Comparison of ENCODE assay signal across 39 cellular contexts in genomic region chr11:65194564-65194963, GRCh38. TPM values are rescaled to one million over a fixed set of nuclear protein-coding genes. Genes with fewer than 3 reads are reported as not detected.
"Had no signal": no experiment of that assay in that cellular context is flagged by ENCODE, and none has a peak within 500 bp of the region (broad histone marks: within the 10 kb centered on the region; RNA-seq: fewer than 3 reads in every experiment).

No MANE protein-coding gene starts in this region.

- H3K4me2 ChIP-seq: hepatocyte had no signal

- H3K27ac ChIP-seq: adrenal gland, body of pancreas, esophagus muscularis mucosa, gastroesophageal sphincter, heart right ventricle, hepatocyte, WERI-Rb-1 had no signal

- H3K4me3 ChIP-seq: adrenal gland, body of pancreas, esophagus muscularis mucosa, gastroesophageal sphincter, heart right ventricle, hepatocyte had no signal

- H2AFZ ChIP-seq: hepatocyte had no signal

- H3K4me1 ChIP-seq: adrenal gland, esophagus muscularis mucosa, gastroesophageal sphincter, heart right ventricle had no signal

- DNase-seq: activated B cell treated with CpG ODN at 0.5 μM for 24 hours; activated CD4-positive, alpha-beta memory T cell treated with anti-CD3 and anti-CD28 coated beads for 36 hours; activated CD4-positive, alpha-beta T cell treated with anti-CD3 and anti-CD28 coated beads, Interleukin-2, amount 10 ng/mL, durations not matched to agents 24 days and 14 days; activated CD8-positive, alpha-beta memory T cell treated with anti-CD3 and anti-CD28 coated beads, Interleukin-2, amount 10 ng/mL, durations not matched to agents 7 days and 5 days; activated CD8-positive, alpha-beta memory T cell treated with anti-CD3 and anti-CD28 coated beads, Interleukin-2, amount 50 U/mL, for 4 hours; activated CD8-positive, alpha-beta T cell treated with anti-CD3 and anti-CD28 coated beads, Interleukin-2, amount 10 ng/mL, durations not matched to agents 7 days and 5 days; activated gamma-delta T cell; activated naive CD4-positive, alpha-beta T cell; activated naive CD4-positive, alpha-beta T cell treated with anti-CD3 and anti-CD28 coated beads, Interleukin-2, amount 50 U/mL, for 16 hours; activated naive CD8-positive, alpha-beta T cell treated with anti-CD3 and anti-CD28 coated beads for 36 hours; activated naive CD8-positive, alpha-beta T cell treated with anti-CD3 and anti-CD28 coated beads, Interleukin-2, amount 50 U/mL, for 24 hours; activated T-cell treated with anti-CD3 and anti-CD28 coated beads, Interleukin-2, amount 50 U/mL, for 1 hour; activated T-cell treated with anti-CD3 and anti-CD28 coated beads, Interleukin-2, amount 50 U/mL, for 48 hours; amygdala; aorta; caudate nucleus; cortex of kidney; dermis blood vessel endothelial cell; effector CD4-positive, alpha-beta T cell; effector memory CD8-positive, alpha-beta T cell; erythroblast; foreskin melanocyte; heart right ventricle; T1000; WERI-Rb-1 had no signal

- H3K9me3 ChIP-seq: adrenal gland, body of pancreas, esophagus muscularis mucosa, gastroesophageal sphincter, heart right ventricle had no signal

- FAIRE-seq: colon had no signal

- ATAC-seq: activated CD4-positive, CD25-positive, alpha-beta regulatory T cell treated with anti-CD3 and anti-CD28 coated beads, Interleukin-2, amount 50 U/mL, for 24 hours; activated CD8-positive, alpha-beta memory T cell treated with anti-CD3 and anti-CD28 coated beads, Interleukin-2, amount 10 ng/mL, durations not matched to agents 7 days and 5 days; activated CD8-positive, alpha-beta T cell treated with anti-CD3 and anti-CD28 coated beads, Interleukin-2, amount 10 ng/mL, durations not matched to agents 7 days and 5 days; activated naive CD8-positive, alpha-beta T cell treated with anti-CD3 and anti-CD28 coated beads, Interleukin-2, amount 50 U/mL, for 24 hours; body of pancreas; effector memory CD8-positive, alpha-beta T cell; gastroesophageal sphincter; heart right ventricle had no signal

- H3K27me3 ChIP-seq: adrenal gland, body of pancreas, esophagus muscularis mucosa, gastroesophageal sphincter, heart right ventricle, hepatocyte had no signal

RNA-seq across cellular contexts. Expression of gene SPDYC, which starts 24.5 kb away (rescaled TPM):
- total RNA-seq: activated B cell treated with CpG ODN at 0.5 μM for 24 hours; activated CD4-positive, alpha-beta memory T cell treated with anti-CD3 and anti-CD28 coated beads for 36 hours; activated CD4-positive, alpha-beta T cell treated with anti-CD3 and anti-CD28 coated beads, Interleukin-2, amount 10 ng/mL, durations not matched to agents 24 days and 14 days; activated CD8-positive, alpha-beta memory T cell treated with anti-CD3 and anti-CD28 coated beads for 36 hours; activated CD8-positive, alpha-beta memory T cell treated with anti-CD3 and anti-CD28 coated beads, Interleukin-2, amount 10 ng/mL, durations not matched to agents 7 days and 5 days; activated CD8-positive, alpha-beta T cell treated with anti-CD3 and anti-CD28 coated beads, Interleukin-2, amount 10 ng/mL, durations not matched to agents 7 days and 5 days; activated naive CD8-positive, alpha-beta T cell treated with anti-CD3 and anti-CD28 coated beads for 36 hours; activated T-helper 1 cell treated with anti-CD3 and anti-CD28 coated beads, Interleukin-12 subunit alpha, Interleukin-12 subunit beta, Interleukin-2, Interleukin-4 antibody, amounts not matched to agents 30 ng/mL and 10 ng/mL and 1 ng/mL, durations not matched to agents 14 hours and 24 hours and 36 hours; activated T-helper 2 cell treated with anti-CD3 and anti-CD28 coated beads, Interferon-gamma antibody, Interleukin-2, Interleukin-4, amounts not matched to agents 10 μg/mL and 5 μg/mL and 100 μg/mL, durations not matched to agents 14 hours and 24 hours and 36 hours; adrenal gland; aorta; body of pancreas; chondrocyte; dermis blood vessel endothelial cell; esophagus muscularis mucosa; fibroblast of lung; fibroblast of villous mesenchyme; gastroesophageal sphincter; glomerular endothelial cell; heart right ventricle; hepatocyte had no signal
- polyA plus RNA-seq: aorta, fibroblast of lung, heart right ventricle, hepatocyte had no signal
